In genomic region chr20:62885808-62886708, GRCh38 we compare ENCODE assay signal across 15 cellular contexts. TPM values are rescaled to one million over a fixed set of nuclear protein-coding genes. Genes with fewer than 3 reads are reported as not detected.
DNase-seq lines count a peak whose midpoint lies in the region; ATAC-seq and TF ChIP-seq lines count a peak whose summit lies in the region.
"Had no signal": no experiment of that assay in that cellular context is flagged by ENCODE, and none has a peak within 500 bp of the region (broad histone marks: within the 10 kb centered on the region; RNA-seq: fewer than 3 reads in every experiment).

No MANE protein-coding gene starts in this region.

- H3K4me3 Mint-ChIP-seq in Calu3 (ENCODE audit: low read depth, unreplicated experiment) (no peak overlapping the region), mesothelial cell of epicardium (no peak overlapping the region)
- H3K4me3 Mint-ChIP-seq: dendritic cell treated with granulocyte-macrophage colony-stimulating factor and Interleukin-4, amounts not matched to agents 40 ng/mL and 50 ng/mL, for 4 days; immature natural killer cell had no signal

- H3K4me2 ChIP-seq in BLaER1 treated with 17β-estradiol and CSF1 and Interleukin-3, amounts not matched to agents 10 nM and 100 nM, result peak overlapping the region in 7 of 11 experiments; percentile 11 to 88 (median 19); a peak in 13 of 22 replicates

- no peak for ATAC-seq in GM18502 (IDR thresholded peaks at IDR 0.05; ENCODE audit: poor library complexity, unreplicated experiment)
- ATAC-seq: esophagus mucosa, HCT116, right cardiac atrium had no signal

- H3K4me1 ChIP-seq in BLaER1 treated with 17β-estradiol and CSF1 and Interleukin-3, amounts not matched to agents 10 nM and 100 nM, result peaks cover 17 to 73% (median 61%) of the 10 kb centered on the region in 10 experiments

- peak overlapping the region in 2 of 11 experiments; percentile 1 to 20; a peak in 1 of 22 replicates for H3K9ac ChIP-seq in BLaER1 treated with 17β-estradiol and CSF1 and Interleukin-3, amounts not matched to agents 10 nM and 100 nM
- no peak overlapping the region for H3K9ac ChIP-seq in SK-N-MC (ENCODE audit: insufficient read length)

- H3K36me3 Mint-ChIP-seq in Calu3 (ENCODE audit: insufficient read depth, unreplicated experiment) (peaks cover 64% of the 10 kb centered on the region), mesothelial cell of epicardium (peaks cover 27% of the 10 kb centered on the region)

- BruUV-seq in Calu3 (replicated peaks; lab: Mats Ljungman, UMichigan), result no TSS peak

- H3K9me3 Mint-ChIP-seq in Calu3 (ENCODE audit: low read depth, unreplicated experiment) (no peaks in the 10 kb centered on the region), mesothelial cell of epicardium (no peaks in the 10 kb centered on the region)
- H3K9me3 Mint-ChIP-seq: dendritic cell treated with granulocyte-macrophage colony-stimulating factor and Interleukin-4, amounts not matched to agents 40 ng/mL and 50 ng/mL, for 4 days; immature natural killer cell had no signal

- H3K9me3 ChIP-seq in BLaER1 treated with 17β-estradiol and CSF1 and Interleukin-3, amounts not matched to agents 10 nM and 100 nM (replicated peaks in 1 of 11), result no peaks in the 10 kb centered on the region
- H3K9me3 ChIP-seq in SK-N-MC (ENCODE audit: low read depth, low read length), result no peaks in the 10 kb centered on the region

- H3K36me3 ChIP-seq in BLaER1 treated with 17β-estradiol and CSF1 and Interleukin-3, amounts not matched to agents 10 nM and 100 nM, result peaks cover 61 to 77% (median 68%) of the 10 kb centered on the region in 11 experiments
- H3K36me3 ChIP-seq in SK-N-MC (ENCODE audit: insufficient read depth, low read length), result peaks cover 52% of the 10 kb centered on the region

- H3K27me3 Mint-ChIP-seq in Calu3 (ENCODE audit: unreplicated experiment) (no peaks in the 10 kb centered on the region), mesothelial cell of epicardium (ENCODE audit: low read depth) (no peaks in the 10 kb centered on the region)
- H3K27me3 Mint-ChIP-seq: dendritic cell treated with granulocyte-macrophage colony-stimulating factor and Interleukin-4, amounts not matched to agents 40 ng/mL and 50 ng/mL, for 4 days had no signal

- DNase-seq in Calu3 (no peak), SK-N-MC (ENCODE audit: low read depth, low spot score) (no peak), mesothelial cell of epicardium (ENCODE audit: low spot score in 2 of 2, unreplicated experiment in 2 of 2) (no peak), HT-29 (ENCODE audit: low spot score) (no peak)
- DNase-seq in activated CD4-positive, alpha-beta T cell treated with anti-CD3 and anti-CD28 coated beads, Interleukin-2, amount 50 U/mL, for 48 hours, result no peak
- DNase-seq: C1 segment of cervical spinal cord, immature natural killer cell, NCI-H1048, NCI-H446 had no signal

- intact Hi-C loops in Calu3 (cut with micrococcal nuclease; ENCODE audit: unreplicated experiment), result no loop called here

- no peaks in the 10 kb centered on the region for H3K27me3 ChIP-seq in BLaER1 treated with 17β-estradiol and CSF1 and Interleukin-3, amounts not matched to agents 10 nM and 100 nM

- peaks cover 0 to 84% (median 43%) of the 10 kb centered on the region in 11 experiments; a peak in 16 of 22 replicates for H4K20me1 ChIP-seq in BLaER1 treated with 17β-estradiol and CSF1 and Interleukin-3, amounts not matched to agents 10 nM and 100 nM

- H3K4me3 ChIP-seq in BLaER1 treated with 17β-estradiol and CSF1 and Interleukin-3, amounts not matched to agents 10 nM and 100 nM, result no peak overlapping the region
- 0 out of 2 replicates have a peak overlapping the region, but pooled peaks have one; percentile 23 for H3K4me3 ChIP-seq in SK-N-MC

- H3K27ac ChIP-seq in BLaER1 treated with 17β-estradiol and CSF1 and Interleukin-3, amounts not matched to agents 10 nM and 100 nM, result peak overlapping the region in 3 of 11 experiments; percentile 4 to 32 (median 26); a peak in 2 of 22 replicates
- peak overlapping the region; percentile 77 for H3K27ac ChIP-seq in SK-N-MC

- H3K4me1 Mint-ChIP-seq in Calu3 (ENCODE audit: low read depth, unreplicated experiment) (no peaks in the 10 kb centered on the region), mesothelial cell of epicardium (peaks cover 7% of the 10 kb centered on the region)

- TF ChIP-seq CTCF in Calu3 (IDR thresholded peaks at IDR 0.05; ENCODE audit: unreplicated experiment), result no peak
- no peak for TF ChIP-seq CTCF in mesothelial cell of epicardium (IDR thresholded peaks at IDR 0.05; ENCODE audit: unreplicated experiment)

- CTCF ChIA-PET in Calu3 (lab: Charles Lee), result no interaction called here

- H3K27ac Mint-ChIP-seq in Calu3 (ENCODE audit: unreplicated experiment) (peak overlapping the region; percentile 16), mesothelial cell of epicardium (peak overlapping the region; percentile 1)
- H3K27ac Mint-ChIP-seq: dendritic cell treated with granulocyte-macrophage colony-stimulating factor and Interleukin-4, amounts not matched to agents 40 ng/mL and 50 ng/mL, for 4 days had no signal

RNA-seq across cellular contexts. Expression of gene TCFL5, which starts 24.4 kb away (rescaled TPM):
- 18.9 and 22.3 TPM in 2 replicates for total RNA-seq in Calu3 (2022)
- total RNA-seq in mesothelial cell of epicardium, result 12.0 to 12.6 TPM (median 12.2 TPM) in 3 replicates
- 16.1 and 17.1 TPM in 2 replicates for total RNA-seq in HT-29 (2014; rRNA removed; shearing (Covaris generic))

RNA-seq across cellular contexts. Expression of gene DIDO1, which starts 40.2 kb away (rescaled TPM):
- total RNA-seq in Calu3 (2022), result 75.6 and 77.1 TPM in 2 replicates
- 70.3 to 73.1 TPM (median 70.5 TPM) in 3 replicates for total RNA-seq in mesothelial cell of epicardium
- total RNA-seq in HT-29 (2014; rRNA removed; shearing (Covaris generic)), result 72.0 and 78.5 TPM in 2 replicates

RNA-seq across cellular contexts. Expression of gene GID8, which starts 51.9 kb away (rescaled TPM):
- total RNA-seq in Calu3 (2022) (64.3 and 64.6 TPM in 2 replicates), mesothelial cell of epicardium (57.8 to 59.2 TPM (median 57.9 TPM) in 3 replicates)
- total RNA-seq in HT-29 (2014; rRNA removed; shearing (Covaris generic)), result 66.9 and 67.4 TPM in 2 replicates
